Comparison of ENCODE assay signal across 8 cellular contexts in genomic region chr1:6245086-6245868, GRCh38. TPM values are rescaled to one million over a fixed set of nuclear protein-coding genes. Genes with fewer than 3 reads are reported as not detected.
A peak's percentile ranks its signal among the peaks of the same experiment; 100 is the strongest.
DNase-seq lines count a peak whose midpoint lies in the region; ATAC-seq lines count a peak whose summit lies in the region.

No MANE protein-coding gene starts in this region.

- intact Hi-C loops in activated CD4-positive, alpha-beta memory T cell treated with anti-CD3 and anti-CD28 coated beads for 36 hours (cut with micrococcal nuclease) = loop anchor here (2.0 to 5.0 kb wide), 3 partner anchors 36 to 177 kb away; partner anchors contain the start of gene ESPN

- no peaks in the 10 kb centered on the region for H3K9me3 ChIP-seq in ectodermal cell (ENCODE audit: control insufficient read depth, low read length)

- peak; percentile 54 for DNase-seq in GF-D8 (lab: John Stamatoyannopoulos, UW)
- peak; percentile 97 for DNase-seq in NCI-H510A treated with DMSO at 0.1 percent for 48 hours (lab: John Stamatoyannopoulos, UW)
- DNase-seq in activated CD4-positive, alpha-beta memory T cell treated with anti-CD3 and anti-CD28 coated beads for 36 hours = peak; percentile 84
- peak; percentile 78 to 82 for DNase-seq in memory B cell (ENCODE audit: low spot score in 2 of 2)
- DNase-seq in stimulated activated CD8-positive, alpha-beta memory T cell treated with anti-CD3 and anti-CD28 coated beads, Interleukin-15, amount 100 ng/mL, for 4 hours (ENCODE audit: low read depth in 2 of 2) = peak; percentile 29 to 36

- WGBS in ectodermal cell, 2 experiments = 0 to 1% methylated on average over 79 of the region's 79 CpGs

- peaks cover 3% of the 10 kb centered on the region for H3K36me3 Mint-ChIP-seq in activated CD4-positive, alpha-beta memory T cell treated with anti-CD3 and anti-CD28 coated beads for 36 hours
- H3K36me3 Mint-ChIP-seq in memory B cell = no peaks in the 10 kb centered on the region

- peaks cover 71% of the 10 kb centered on the region for H3K27me3 ChIP-seq in ectodermal cell (ENCODE audit: control insufficient read depth, insufficient read depth, low read length, poor library complexity, severe bottlenecking)

- H3K9me3 Mint-ChIP-seq in activated CD4-positive, alpha-beta memory T cell treated with anti-CD3 and anti-CD28 coated beads for 36 hours = no peaks in the 10 kb centered on the region
- H3K9me3 Mint-ChIP-seq in memory B cell = no peaks in the 10 kb centered on the region

- POLR2A ChIA-PET in activated CD4-positive, alpha-beta memory T cell treated with anti-CD3 and anti-CD28 coated beads for 36 hours (lab: Charles Lee) = interaction anchor here (0.9 kb wide), 2 partner anchors 39 to 148 kb away, joined by 3 read pairs; partner anchors contain the start of gene ACOT7

- CTCF ChIA-PET in activated CD4-positive, alpha-beta memory T cell treated with anti-CD3 and anti-CD28 coated beads for 36 hours (lab: Charles Lee) = interaction anchor here (0.6 to 4.8 kb wide), 36 partner anchors 9 to 243 kb away, joined by 3 to 60 read pairs (median 6); partner anchors contain the start of genes ACOT7, HES2, ICMT and RNF207

- peaks cover 8% of the 10 kb centered on the region for H3K4me1 Mint-ChIP-seq in activated CD4-positive, alpha-beta memory T cell treated with anti-CD3 and anti-CD28 coated beads for 36 hours (ENCODE audit: low read depth)
- H3K4me1 Mint-ChIP-seq in memory B cell = peaks cover 10% of the 10 kb centered on the region

- H3K4me3 Mint-ChIP-seq in activated CD4-positive, alpha-beta memory T cell treated with anti-CD3 and anti-CD28 coated beads for 36 hours = no peak overlapping the region
- H3K4me3 Mint-ChIP-seq in memory B cell = no peak overlapping the region

- H3K36me3 ChIP-seq in ectodermal cell (ENCODE audit: control insufficient read depth, insufficient read depth, low read length) = no peaks in the 10 kb centered on the region

- H3K27me3 Mint-ChIP-seq in activated CD4-positive, alpha-beta memory T cell treated with anti-CD3 and anti-CD28 coated beads for 36 hours = peaks cover 56% of the 10 kb centered on the region
- peaks cover 33% of the 10 kb centered on the region for H3K27me3 Mint-ChIP-seq in memory B cell

- ATAC-seq in HG02981 (IDR thresholded peaks at IDR 0.05; ENCODE audit: unreplicated experiment) (peak; percentile 48), memory B cell (ENCODE audit: low read depth) (peak; percentile 70), GM18870 (IDR thresholded peaks at IDR 0.05; ENCODE audit: unreplicated experiment) (no peak)

- H3K4me1 ChIP-seq in ectodermal cell (ENCODE audit: control insufficient read depth, insufficient read depth, low read length) = peaks cover 44% of the 10 kb centered on the region

- H3K4me3 ChIP-seq in ectodermal cell (ENCODE audit: insufficient read depth, low read depth, low read length) = peak overlapping the region; percentile 61

- H3K27ac Mint-ChIP-seq in activated CD4-positive, alpha-beta memory T cell treated with anti-CD3 and anti-CD28 coated beads for 36 hours = no peak overlapping the region
- H3K27ac Mint-ChIP-seq in memory B cell = no peak overlapping the region

- H3K27ac ChIP-seq in ectodermal cell (ENCODE audit: insufficient read depth, low read depth, low read length, poor library complexity, severe bottlenecking) = peak overlapping the region; percentile 73

RNA-seq across cellular contexts. Expression of gene HES3, which starts 1.3 kb away (rescaled TPM):
- total RNA-seq in activated CD4-positive, alpha-beta memory T cell treated with anti-CD3 and anti-CD28 coated beads for 36 hours = not detected
- 22.3 TPM for polyA plus RNA-seq in ectodermal cell (2013, experiment 1 of 4)
- polyA plus RNA-seq in ectodermal cell (2013, experiment 2 of 4) = 28.2 TPM
- 53.8 TPM for polyA plus RNA-seq in ectodermal cell (2013, experiment 3 of 4)
- polyA plus RNA-seq in ectodermal cell (2013, experiment 4 of 4) = 47.1 TPM

RNA-seq across cellular contexts. Expression of gene ICMT, which starts 9.5 kb away (rescaled TPM):
- 10 to 100 TPM; 47.6 to 51.4 TPM for total RNA-seq in activated CD4-positive, alpha-beta memory T cell treated with anti-CD3 and anti-CD28 coated beads for 36 hours
- 107 TPM for polyA plus RNA-seq in ectodermal cell (2013, experiment 1 of 4)
- polyA plus RNA-seq in ectodermal cell (2013, experiment 2 of 4) = 123 TPM
- 81.1 TPM for polyA plus RNA-seq in ectodermal cell (2013, experiment 3 of 4)
- polyA plus RNA-seq in ectodermal cell (2013, experiment 4 of 4) = 84.0 TPM

RNA-seq across cellular contexts. Expression of gene GPR153, which starts 15.6 kb away (rescaled TPM):
- total RNA-seq in activated CD4-positive, alpha-beta memory T cell treated with anti-CD3 and anti-CD28 coated beads for 36 hours = under 1 TPM; 0.17 to 0.26 TPM
- 28.1 TPM for polyA plus RNA-seq in ectodermal cell (2013, experiment 1 of 4)
- polyA plus RNA-seq in ectodermal cell (2013, experiment 2 of 4) = 36.8 TPM
- polyA plus RNA-seq in ectodermal cell (2013, experiment 3 of 4) = 31.6 TPM
- polyA plus RNA-seq in ectodermal cell (2013, experiment 4 of 4) = 34.9 TPM

RNA-seq across cellular contexts. Expression of gene RNF207, which starts 39.4 kb away (rescaled TPM):
- total RNA-seq in activated CD4-positive, alpha-beta memory T cell treated with anti-CD3 and anti-CD28 coated beads for 36 hours = 10 to 100 TPM; 14.7 to 18.4 TPM
- 3.7 TPM for polyA plus RNA-seq in ectodermal cell (2013, experiment 1 of 4)
- 5.1 TPM for polyA plus RNA-seq in ectodermal cell (2013, experiment 2 of 4)
- 2.0 TPM for polyA plus RNA-seq in ectodermal cell (2013, experiment 3 of 4)
- polyA plus RNA-seq in ectodermal cell (2013, experiment 4 of 4) = 4.0 TPM

RNA-seq across cellular contexts. Expression of gene RPL22, which starts 45.9 kb away (rescaled TPM):
- total RNA-seq in activated CD4-positive, alpha-beta memory T cell treated with anti-CD3 and anti-CD28 coated beads for 36 hours = 100 to 1,000 TPM; 395 to 433 TPM
- polyA plus RNA-seq in ectodermal cell (2013, experiment 1 of 4) = 542 TPM
- 587 TPM for polyA plus RNA-seq in ectodermal cell (2013, experiment 2 of 4)
- 400 TPM for polyA plus RNA-seq in ectodermal cell (2013, experiment 3 of 4)
- 452 TPM for polyA plus RNA-seq in ectodermal cell (2013, experiment 4 of 4)

Comparison
In these comparisons a context has a peak if more than half of its experiments do, and no peak if none do; other contexts are left out.
1. DNase-seq: peak in every context shown above with its lines; median percentile 97 in NCI-H510A treated with DMSO at 0.1 percent for 48 hours; 84 in activated CD4-positive, alpha-beta memory T cell treated with anti-CD3 and anti-CD28 coated beads for 36 hours; 80 in memory B cell; 54 in GF-D8; 32 in stimulated activated CD8-positive, alpha-beta memory T cell treated with anti-CD3 and anti-CD28 coated beads, Interleukin-15, amount 100 ng/mL, for 4 hours.